8 cellular contexts compared by ENCODE assay signal in the genomic region with DNA sequence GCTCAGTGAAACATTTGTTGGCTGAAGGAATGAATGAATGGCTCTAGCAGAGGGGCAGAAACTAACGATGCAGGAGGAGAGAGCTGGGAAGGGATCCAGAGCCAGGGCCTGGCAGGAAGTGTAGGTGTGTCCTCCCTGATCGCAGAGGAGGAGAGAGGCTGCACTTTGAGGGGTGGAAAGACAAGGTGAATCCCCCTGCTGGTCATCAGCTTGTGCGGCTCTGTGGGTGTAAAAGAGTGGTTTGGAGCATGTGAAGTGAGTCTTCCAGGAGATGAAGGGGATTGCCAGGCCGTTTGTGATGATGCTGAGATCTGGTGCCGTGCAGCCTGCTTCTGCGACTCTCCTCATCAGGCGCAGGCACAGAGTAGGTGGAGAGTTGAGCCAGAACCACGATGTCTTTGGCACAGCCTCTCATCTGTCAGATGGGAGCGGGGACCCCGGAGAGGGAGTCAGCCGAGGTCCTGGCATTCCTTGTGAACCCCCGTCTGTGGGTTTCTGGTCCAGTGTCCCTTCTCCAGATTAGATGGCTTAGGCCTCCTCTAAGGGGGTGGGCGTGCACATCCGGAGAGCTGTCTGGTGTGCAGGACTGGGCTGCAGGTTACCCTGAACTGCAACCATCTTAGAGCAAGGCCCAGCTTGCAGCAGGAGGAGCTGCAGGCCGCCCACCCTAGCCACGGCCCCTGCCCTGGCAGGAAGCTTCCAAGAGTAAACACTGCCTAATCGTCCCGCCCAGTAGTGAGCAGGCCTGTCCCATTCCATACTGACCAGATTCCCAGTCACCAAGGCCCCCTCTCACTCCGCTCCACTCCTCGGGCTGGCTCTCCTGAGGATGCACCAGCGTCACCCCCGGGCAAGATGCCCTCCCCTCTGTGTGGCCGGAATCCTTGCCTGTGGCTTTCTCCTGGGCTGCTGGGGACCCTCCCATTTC. TPM values are rescaled to one million over a fixed set of nuclear protein-coding genes. Genes with fewer than 3 reads are reported as not detected.
DNase-seq lines count a peak whose midpoint lies in the region; ATAC-seq, FAIRE-seq and TF ChIP-seq lines count a peak whose summit lies in the region.

Gene ADAMTS13, plus strand, starts transcription at position 753 of the 928 bp plus-strand sequence. Its CDS starts 77 bp downstream, at position 830.

- H3F3A ChIP-seq in GM23248 (ENCODE audit: insufficient read depth), result 0 out of 2 replicates have a peak, but pooled peaks cover 8% of the 10 kb centered on the region

- H3K36me3 Mint-ChIP-seq in activated T-cell treated with anti-CD3 and anti-CD28 coated beads, Interleukin-2, amount 50 U/mL, for 72 hours (ENCODE audit: insufficient read depth in 2 of 2), result no peaks in the 10 kb centered on the region
- peaks cover 3% of the 10 kb centered on the region for H3K36me3 Mint-ChIP-seq in endothelial cell (ENCODE audit: low read depth, unreplicated experiment)

- H3K9me3 Mint-ChIP-seq in activated T-cell treated with anti-CD3 and anti-CD28 coated beads, Interleukin-2, amount 50 U/mL, for 72 hours, result no peaks in the 10 kb centered on the region
- H3K9me3 Mint-ChIP-seq in endothelial cell (ENCODE audit: unreplicated experiment), result no peaks in the 10 kb centered on the region

- H3K4me3 ChIP-seq in GM23248, result no peak within 1 kb of the TSS
- H3K4me3 ChIP-seq in mucosa of stomach (ENCODE audit: low read length), result no peak within 1 kb of the TSS

- no peak within 1 kb of the TSS for H3K9ac ChIP-seq in GM23248
- H3K9ac ChIP-seq in mucosa of stomach (ENCODE audit: low read length), result peak within 1 kb of the TSS; percentile 29

- TF ChIP-seq CTCF in D721Med (IDR thresholded peaks at IDR 0.05; ENCODE audit: insufficient read depth, missing control alignments), result no peak
- no peak for TF ChIP-seq CTCF in endothelial cell (IDR thresholded peaks at IDR 0.05; ENCODE audit: unreplicated experiment)

- no peaks in the 10 kb centered on the region for H3K9me3 ChIP-seq in GM23248 (ENCODE audit: low read depth)
- no peaks in the 10 kb centered on the region for H3K9me3 ChIP-seq in mucosa of stomach (ENCODE audit: control insufficient read depth, low read length)

- H3K9me2 ChIP-seq in GM23248 (ENCODE audit: insufficient read depth), result no peaks in the 10 kb centered on the region

- H3K4me1 ChIP-seq in GM23248 (ENCODE audit: insufficient read depth), result no peaks in the 10 kb centered on the region
- peaks cover 71% of the 10 kb centered on the region for H3K4me1 ChIP-seq in mucosa of stomach (ENCODE audit: control insufficient read depth, insufficient read depth, low read length)

- 62 to 63% methylated on average over 23 of the region's 23 CpGs for WGBS in GM23248 (ENCODE audit: low coverage in 1 of 2, low lambda C conversion rate in 2 of 2, missing lambda C conversion rate in 2 of 2), 2 experiments

- peak within 1 kb of the TSS; percentile 7 for H3K27ac Mint-ChIP-seq in activated T-cell treated with anti-CD3 and anti-CD28 coated beads, Interleukin-2, amount 50 U/mL, for 72 hours
- no peak within 1 kb of the TSS for H3K27ac Mint-ChIP-seq in endothelial cell (ENCODE audit: unreplicated experiment)

- H3K27me3 Mint-ChIP-seq in activated T-cell treated with anti-CD3 and anti-CD28 coated beads, Interleukin-2, amount 50 U/mL, for 72 hours (ENCODE audit: low read depth), result peaks cover 15% of the 10 kb centered on the region
- H3K27me3 Mint-ChIP-seq in endothelial cell (ENCODE audit: unreplicated experiment), result peaks cover 6% of the 10 kb centered on the region

- no peak for FAIRE-seq in D721Med (lab: Jason Lieb, UNC)

- H3K27me3 ChIP-seq in GM23248 (replicated peaks; ENCODE audit: insufficient read depth), result no peaks in the 10 kb centered on the region
- no peaks in the 10 kb centered on the region for H3K27me3 ChIP-seq in mucosa of stomach (ENCODE audit: control insufficient read depth, insufficient read depth, low read length)

- in situ Hi-C loops in GM23248 (cut with MboI), result no loop called here

- DNase-seq in D721Med (ENCODE audit: insufficient read length, low spot score), result peak; percentile 12
- DNase-seq in GM23248, result peak; percentile 30
- peak; percentile 77 to 80 for DNase-seq in activated T-cell treated with anti-CD3 and anti-CD28 coated beads, Interleukin-2, amount 50 U/mL, for 72 hours
- no peak for DNase-seq in NCI-H128 (lab: John Stamatoyannopoulos, UW; ENCODE audit: unreplicated experiment)
- no peak for DNase-seq in HCEC 1CT
- DNase-seq in HPDE6-E6E7 (ENCODE audit: extremely low spot score), result no peak
- no peak for DNase-seq in endothelial cell (ENCODE audit: low spot score)

- no peaks in the 10 kb centered on the region for H4K20me1 ChIP-seq in GM23248 (ENCODE audit: insufficient read depth)

- no peak within 1 kb of the TSS for H2AFZ ChIP-seq in GM23248

- H3K79me2 ChIP-seq in GM23248 (ENCODE audit: insufficient read depth), result peaks cover 8% of the 10 kb centered on the region

- peaks cover 44% of the 10 kb centered on the region for H3K4me1 Mint-ChIP-seq in activated T-cell treated with anti-CD3 and anti-CD28 coated beads, Interleukin-2, amount 50 U/mL, for 72 hours (ENCODE audit: low read depth)
- peaks cover 12% of the 10 kb centered on the region for H3K4me1 Mint-ChIP-seq in endothelial cell (ENCODE audit: unreplicated experiment)

- H3K36me3 ChIP-seq in GM23248 (ENCODE audit: low read depth), result no peaks in the 10 kb centered on the region
- no peaks in the 10 kb centered on the region for H3K36me3 ChIP-seq in mucosa of stomach (ENCODE audit: control insufficient read depth, insufficient read depth, low read length)

- peak; percentile 67 to 68 for ATAC-seq in activated T-cell treated with anti-CD3 and anti-CD28 coated beads, Interleukin-2, amount 50 U/mL, for 72 hours (replicated peaks in 1 of 2)

- H3K4me3 Mint-ChIP-seq in activated T-cell treated with anti-CD3 and anti-CD28 coated beads, Interleukin-2, amount 50 U/mL, for 72 hours, result peak within 1 kb of the TSS; percentile 1 to 68
- H3K4me3 Mint-ChIP-seq in endothelial cell (ENCODE audit: unreplicated experiment), result no peak within 1 kb of the TSS

- no peak within 1 kb of the TSS for H3K4me2 ChIP-seq in GM23248 (ENCODE audit: unreplicated experiment)

- H3K27ac ChIP-seq in GM23248, result no peak within 1 kb of the TSS

RNA-seq across cellular contexts. Expression of gene ADAMTS13, which starts in this region (rescaled TPM):
- total RNA-seq in GM23248 (2014; rRNA removed; shearing (Covaris generic)), result 2.1 and 2.2 TPM in 2 replicates
- polyA plus RNA-seq in GM23248 (2016; fragmentation: Nextera tagmentation; extraction: Ambion mirVana), result 0.86 and 1.4 TPM in 2 replicates
- total RNA-seq in activated T-cell treated with anti-CD3 and anti-CD28 coated beads, Interleukin-2, amount 50 U/mL, for 72 hours, result 1 to 10 TPM; 3.9 to 4.7 TPM
- 9.1 TPM for total RNA-seq in endothelial cell (ENCODE audit: unreplicated experiment)

Comparison
In these comparisons a context has a peak if more than half of its experiments do, and no peak if none do; other contexts are left out.
1. DNase-seq: peak in D721Med (single experiment), GM23248 (single experiment) and activated T-cell treated with anti-CD3 and anti-CD28 coated beads, Interleukin-2, amount 50 U/mL, for 72 hours (2 of 2); none in NCI-H128 (single experiment), HCEC 1CT (single experiment), HPDE6-E6E7 (single experiment) and endothelial cell (single experiment).